Comparison of ENCODE assay signal across 12 cellular contexts in the genomic region with DNA sequence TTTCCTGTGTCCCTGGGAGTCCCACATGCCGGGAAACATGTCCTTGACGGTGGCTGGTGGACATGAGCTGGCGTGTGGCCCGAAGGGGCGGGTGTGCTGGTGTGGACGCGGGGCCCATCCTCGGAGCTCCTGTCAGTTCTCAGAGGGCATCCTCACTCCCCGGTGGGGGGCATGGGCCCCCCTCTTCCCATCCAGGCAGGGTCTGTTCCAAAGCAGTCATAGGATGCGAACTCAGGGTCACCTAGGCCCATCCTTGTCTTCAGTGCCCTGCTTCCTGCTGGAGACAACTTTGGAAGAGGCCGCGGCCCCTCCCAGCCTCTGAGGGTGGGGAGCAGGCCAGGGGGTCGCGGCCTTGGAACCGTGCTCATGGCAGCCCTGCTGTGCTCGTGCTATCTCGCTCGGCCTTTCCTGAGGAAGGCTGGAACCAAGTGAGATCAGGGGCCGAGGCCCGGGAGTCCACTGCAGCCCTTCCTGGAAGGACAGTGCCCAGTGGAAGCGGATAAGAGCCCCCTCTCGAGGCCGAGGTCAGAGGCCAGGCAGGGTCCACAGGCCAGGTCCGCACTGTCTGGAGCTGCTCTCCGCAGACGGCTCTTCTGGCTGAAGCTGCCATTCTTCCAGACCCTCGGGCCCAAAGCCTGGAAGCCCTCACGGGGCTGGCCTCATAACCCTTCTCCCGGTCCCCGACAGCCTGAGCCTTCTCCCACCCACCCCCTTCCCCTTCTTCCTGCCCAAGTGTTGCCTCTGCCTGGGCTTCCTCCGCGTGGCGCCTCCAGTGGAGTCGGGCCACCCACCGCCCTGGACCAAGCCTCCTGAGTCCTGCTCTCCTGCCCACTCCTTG. TPM values are rescaled to one million over a fixed set of nuclear protein-coding genes. Genes with fewer than 3 reads are reported as not detected.
DNase-seq lines count a peak whose midpoint lies in the region; ATAC-seq and TF ChIP-seq lines count a peak whose summit lies in the region.
"Had no signal": no experiment of that assay in that cellular context is flagged by ENCODE, and none has a peak within 500 bp of the region (broad histone marks: within the 10 kb centered on the region; RNA-seq: fewer than 3 reads in every experiment).

No MANE protein-coding gene starts in this region.

- H3K36me3 ChIP-seq in muscle layer of colon (ENCODE audit: insufficient read depth, low read length), result peaks cover 14% of the 10 kb centered on the region
- peaks cover 0 to 10% (median 3%) of the 10 kb centered on the region in 4 donors for H3K36me3 ChIP-seq in transverse colon

- H3K9me3 ChIP-seq in muscle layer of colon (ENCODE audit: low read length) (no peaks in the 10 kb centered on the region), transverse colon (no peaks in the 10 kb centered on the region)

- ATAC-seq in HG03135 (IDR thresholded peaks at IDR 0.05; ENCODE audit: unreplicated experiment), result no peak
- ATAC-seq: activated CD4-positive, CD25-positive, alpha-beta regulatory T cell treated with anti-CD3 and anti-CD28 coated beads, Interleukin-2, amount 50 U/mL, for 24 hours had no signal

- TF ChIP-seq POLR2A in transverse colon (IDR thresholded peaks at IDR 0.05), result no peak

- H3K27ac ChIP-seq in muscle layer of colon (ENCODE audit: low read depth, low read length), result peak overlapping the region; percentile 58
- H3K27ac ChIP-seq in transverse colon, result peak overlapping the region; percentile 95 to 98 (median 97)

- H3K9me3 Mint-ChIP-seq in chondrocyte (ENCODE audit: low read depth), result no peaks in the 10 kb centered on the region

- no peak for TF ChIP-seq EP300 in transverse colon (IDR thresholded peaks at IDR 0.05; ENCODE audit: low read depth)

- intact Hi-C loops in transverse colon (cut with DNase I; ENCODE audit: low total_unique reads), result loop anchor here (10.0 kb wide), 1 partner anchor 640 kb away; the partner anchor contains the start of gene RBM4

- TF ChIP-seq CTCF in chondrocyte (IDR thresholded peaks at IDR 0.05), result no peak
- no peak for TF ChIP-seq CTCF in transverse colon (IDR thresholded peaks at IDR 0.05)

- peaks cover 75% of the 10 kb centered on the region for H3K4me1 ChIP-seq in muscle layer of colon (ENCODE audit: insufficient read depth, low read length)
- H3K4me1 ChIP-seq in transverse colon, result peaks cover 51 to 91% (median 80%) of the 10 kb centered on the region in 4 donors

- peaks cover 42% of the 10 kb centered on the region for H3K4me1 Mint-ChIP-seq in chondrocyte (ENCODE audit: low read depth)

- DNase-seq in activated effector memory CD4-positive, alpha-beta T cell treated with anti-CD3 and anti-CD28 coated beads, Interleukin-2, amount 50 U/mL, for 16 hours, result peak; percentile 63
- DNase-seq in activated effector memory CD4-positive, alpha-beta T cell treated with Interleukin-2 at 50 U/mL for 16 hours, result no peak
- DNase-seq in chondrocyte (ENCODE audit: low spot score) (peak; percentile 87), transverse colon (peak; percentile 29), NCI-H2029 treated with DMSO at 0.1 percent for 48 hours (lab: John Stamatoyannopoulos, UW) (no peak), cerebellar nuclear complex (lab: John Stamatoyannopoulos, UW) (no peak)
- DNase-seq: kidney glomerular epithelial cell; NCI-H774; stimulated activated CD4-positive, alpha-beta T cell treated with anti-CD3 and anti-CD28 coated beads, Interleukin-2, amount 100 ng/mL, for 48 hours had no signal

- H3K27me3 Mint-ChIP-seq in chondrocyte (ENCODE audit: low read depth), result no peaks in the 10 kb centered on the region

- 76% methylated on average over 32 of the region's 35 CpGs; no CpG with 5 or more reads in 1 of the 2 donors for WGBS in transverse colon (ENCODE audit: low coverage in 1 of 2), 2 donors

- no peak overlapping the region for H3K9ac ChIP-seq in muscle layer of colon (ENCODE audit: low read length)

- H3K4me3 Mint-ChIP-seq in chondrocyte (ENCODE audit: unreplicated experiment), result no peak overlapping the region

- no peak overlapping the region for H3K4me3 ChIP-seq in muscle layer of colon (ENCODE audit: low read depth in 1 of 2, low read length in 2 of 2)
- no peak overlapping the region for H3K4me3 ChIP-seq in transverse colon

- in situ Hi-C loops in transverse colon (cut with MboI; ENCODE audit: low pct_ligation_motif_present in 1 of 4, low pct_unique_long_range_greater_than_20kb in 1 of 4, low sequenced_read_pairs in 3 of 4), result loop anchor here in 1 of 4 donors (25.0 kb wide), 1 partner anchor 112 kb away; the partner anchor contains the start of gene RAD9A

- H3K36me3 Mint-ChIP-seq in chondrocyte (ENCODE audit: low read depth), result peaks cover 5% of the 10 kb centered on the region

- peak overlapping the region; percentile 36 for H3K27ac Mint-ChIP-seq in chondrocyte (ENCODE audit: unreplicated experiment)

- no peaks in the 10 kb centered on the region for H3K27me3 ChIP-seq in muscle layer of colon (ENCODE audit: control insufficient read depth in 1 of 2, insufficient read depth in 2 of 2, low read length in 2 of 2)
- H3K27me3 ChIP-seq in transverse colon, result no peaks in the 10 kb centered on the region

RNA-seq across cellular contexts. Expression of gene GRK2, which starts 8.7 kb away (rescaled TPM):
- total RNA-seq in chondrocyte (34.0 to 38.3 TPM (median 36.1 TPM) in 3 replicates), transverse colon (100 to 1,000 TPM; 104 to 294 (median 160) TPM)

RNA-seq across cellular contexts. Expression of gene ANKRD13D, which starts 14.1 kb away (rescaled TPM):
- 40.0 to 51.8 TPM (median 47.8 TPM) in 3 replicates for total RNA-seq in chondrocyte
- total RNA-seq in transverse colon, result 100 to 1,000 TPM in 1 of 4 donors, 10 to 100 TPM in 3; 19.7 to 194 (median 54.5) TPM

RNA-seq across cellular contexts. Expression of gene SSH3, which starts 28.3 kb away (rescaled TPM):
- total RNA-seq in chondrocyte, result 19.8 to 30.0 TPM (median 28.4 TPM) in 3 replicates
- 100 to 1,000 TPM in 2 of 4 donors, 10 to 100 TPM in 2; 73.0 to 174 (median 123) TPM for total RNA-seq in transverse colon

Comparison
In these comparisons a context has a peak if more than half of its experiments do, and no peak if none do; other contexts are left out.
1. DNase-seq: peak in activated effector memory CD4-positive, alpha-beta T cell treated with anti-CD3 and anti-CD28 coated beads, Interleukin-2, amount 50 U/mL, for 16 hours (single experiment), chondrocyte (single experiment) and transverse colon (single experiment); none in activated effector memory CD4-positive, alpha-beta T cell treated with Interleukin-2 at 50 U/mL for 16 hours (single experiment), NCI-H2029 treated with DMSO at 0.1 percent for 48 hours (single experiment) and cerebellar nuclear complex (0 of 2).